ENCODE assay signal across 19 cellular contexts in the genomic region with DNA sequence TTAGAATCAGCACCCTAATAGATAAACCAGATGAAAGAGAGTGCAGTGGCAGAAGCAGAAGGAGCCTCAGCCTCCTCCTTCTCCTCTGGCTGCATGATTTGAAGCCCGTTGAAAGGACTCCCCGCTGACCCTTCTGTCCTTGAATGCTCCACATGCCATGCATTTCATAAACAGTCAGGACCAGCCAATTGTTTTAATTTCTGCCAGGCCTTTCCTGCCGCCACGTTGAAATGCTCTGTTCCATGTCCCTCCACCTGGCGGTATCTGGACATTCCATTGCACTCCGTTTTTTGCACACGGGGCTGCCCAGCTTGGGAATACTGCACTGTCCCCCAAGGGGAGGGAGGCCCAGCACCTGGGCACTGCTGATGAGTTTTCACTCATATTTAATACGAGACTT.
"Had no signal": no experiment of that assay in that cellular context is flagged by ENCODE, and none has a peak within 500 bp of the region (broad histone marks: within the 10 kb centered on the region; RNA-seq: fewer than 3 reads in every experiment).

No MANE protein-coding gene starts in this region.

- H3K4me1 Mint-ChIP-seq: naive B cell; stimulated activated effector memory CD8-positive, alpha-beta T cell treated with anti-CD3 and anti-CD28 coated beads, Interleukin-12 subunit alpha, Interleukin-12 subunit beta, amount 100 ng/mL, for 72 hours had no signal

- H3K4me3 ChIP-seq: adrenal gland, gastroesophageal sphincter, heart right ventricle, lung, ovary, SK-N-MC, stomach, testis had no signal

- H3K9me3 ChIP-seq: adrenal gland, gastroesophageal sphincter, heart right ventricle, ovary, stomach, testis had no signal

- H3K27me3 ChIP-seq: adrenal gland, gastroesophageal sphincter, heart right ventricle, ovary, stomach, testis had no signal

- H3K27ac Mint-ChIP-seq: activated CD4-positive, alpha-beta T cell treated with anti-CD3 and anti-CD28 coated beads for 36 hours; activated naive CD4-positive, alpha-beta T cell treated with anti-CD3 and anti-CD28 coated beads, Interleukin-2, amount 50 U/mL, for 72 hours; activated T-helper 1 cell treated with anti-CD3 and anti-CD28 coated beads, Interleukin-12 subunit alpha, Interleukin-12 subunit beta, Interleukin-2, Interleukin-4 antibody, amounts not matched to agents 30 ng/mL and 10 ng/mL and 1 ng/mL, durations not matched to agents 14 hours and 24 hours and 36 hours; stimulated activated effector memory CD8-positive, alpha-beta T cell treated with anti-CD3 and anti-CD28 coated beads, Interleukin-12 subunit alpha, Interleukin-12 subunit beta, amount 100 ng/mL, for 72 hours; T-helper 2 cell treated with Interferon-gamma antibody and Interleukin-4, amounts not matched to agents 5 μg/mL and 100 μg/mL, for 36 hours; type B pancreatic cell had no signal

- H3K9me3 Mint-ChIP-seq: activated naive CD4-positive, alpha-beta T cell treated with anti-CD3 and anti-CD28 coated beads, Interleukin-2, amount 50 U/mL, for 72 hours; activated T-helper 1 cell treated with anti-CD3 and anti-CD28 coated beads, Interleukin-12 subunit alpha, Interleukin-12 subunit beta, Interleukin-2, Interleukin-4 antibody, amounts not matched to agents 30 ng/mL and 10 ng/mL and 1 ng/mL, durations not matched to agents 14 hours and 24 hours and 36 hours; naive B cell; stimulated activated effector memory CD8-positive, alpha-beta T cell treated with anti-CD3 and anti-CD28 coated beads, Interleukin-12 subunit alpha, Interleukin-12 subunit beta, amount 100 ng/mL, for 72 hours; T-helper 2 cell treated with Interferon-gamma antibody and Interleukin-4, amounts not matched to agents 5 μg/mL and 100 μg/mL, for 36 hours; type B pancreatic cell had no signal

- H3K4me3 Mint-ChIP-seq: activated CD4-positive, alpha-beta T cell treated with anti-CD3 and anti-CD28 coated beads for 36 hours; activated T-helper 1 cell treated with anti-CD3 and anti-CD28 coated beads, Interleukin-12 subunit alpha, Interleukin-12 subunit beta, Interleukin-2, Interleukin-4 antibody, amounts not matched to agents 30 ng/mL and 10 ng/mL and 1 ng/mL, durations not matched to agents 14 hours and 24 hours and 36 hours; naive B cell; stimulated activated effector memory CD8-positive, alpha-beta T cell treated with anti-CD3 and anti-CD28 coated beads, Interleukin-12 subunit alpha, Interleukin-12 subunit beta, amount 100 ng/mL, for 72 hours; T-helper 2 cell treated with Interferon-gamma antibody and Interleukin-4, amounts not matched to agents 5 μg/mL and 100 μg/mL, for 36 hours; type B pancreatic cell had no signal

- H3K36me3 Mint-ChIP-seq: activated naive CD4-positive, alpha-beta T cell treated with anti-CD3 and anti-CD28 coated beads, Interleukin-2, amount 50 U/mL, for 72 hours; naive B cell; stimulated activated effector memory CD8-positive, alpha-beta T cell treated with anti-CD3 and anti-CD28 coated beads, Interleukin-12 subunit alpha, Interleukin-12 subunit beta, amount 100 ng/mL, for 72 hours; type B pancreatic cell had no signal

- H3K27ac ChIP-seq: gastroesophageal sphincter, ovary, SK-N-MC, testis had no signal

- ATAC-seq: activated CD4-positive, alpha-beta T cell treated with anti-CD3 and anti-CD28 coated beads for 36 hours; activated naive CD4-positive, alpha-beta T cell treated with anti-CD3 and anti-CD28 coated beads, Interleukin-2, amount 50 U/mL, for 72 hours; sciatic nerve; stimulated activated effector memory CD8-positive, alpha-beta T cell treated with anti-CD3 and anti-CD28 coated beads, Interleukin-12 subunit alpha, Interleukin-12 subunit beta, amount 100 ng/mL, for 72 hours had no signal

- H3K27me3 Mint-ChIP-seq: activated CD4-positive, alpha-beta T cell treated with anti-CD3 and anti-CD28 coated beads for 36 hours; type B pancreatic cell had no signal

- H3K36me3 ChIP-seq: adrenal gland, gastroesophageal sphincter, heart right ventricle, ovary, stomach had no signal

- DNase-seq: activated CD4-positive, alpha-beta T cell treated with anti-CD3 and anti-CD28 coated beads for 36 hours; activated CD4-positive, alpha-beta T cell treated with anti-CD3 and anti-CD28 coated beads, Interleukin-2, amount 50 U/mL, for 48 hours; activated gamma-delta T cell treated with Interleukin-2 at 50 U/mL for 16 hours; heart right ventricle; naive B cell; stimulated activated CD4-positive, alpha-beta T cell treated with anti-CD3 and anti-CD28 coated beads, Interleukin-4, amount 100 ng/mL, for 24 hours; stomach; testis had no signal
